In the genomic region with DNA sequence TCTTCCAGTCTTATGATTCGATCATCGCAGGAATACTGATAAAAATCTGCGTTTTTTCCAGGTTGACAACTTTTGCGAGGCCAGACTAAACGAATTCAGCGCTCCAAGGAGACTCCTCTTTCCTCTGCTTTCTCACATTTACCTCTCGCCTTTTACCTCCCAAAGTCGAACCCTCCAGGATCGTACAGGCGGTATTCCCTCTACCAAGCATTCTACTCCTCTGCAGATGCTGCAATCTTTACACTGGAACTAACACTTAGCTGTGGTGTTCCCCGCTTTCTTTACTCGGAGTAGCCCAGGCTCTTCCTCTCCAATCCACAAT, we compare ENCODE assay signal across 7 cellular contexts. TPM values are rescaled to one million over a fixed set of nuclear protein-coding genes. Genes with fewer than 3 reads are reported as not detected.
DNase-seq lines count a peak whose midpoint lies in the region; ATAC-seq lines count a peak whose summit lies in the region.

No MANE protein-coding gene starts in this region.

- no peak for DNase-seq in activated naive CD4-positive, alpha-beta T cell treated with anti-CD3 and anti-CD28 coated beads, Interleukin-2, amount 50 U/mL, for 72 hours (ENCODE audit: low spot score in 2 of 2)
- DNase-seq in iris pigment epithelial cell (ENCODE audit: low read depth) = peak; percentile 3
- no peak for DNase-seq in NCI-H1930 (lab: John Stamatoyannopoulos, UW)

- peaks cover 39 to 47% of the 10 kb centered on the region in 2 donors for H3K36me3 Mint-ChIP-seq in activated naive CD4-positive, alpha-beta T cell treated with anti-CD3 and anti-CD28 coated beads, Interleukin-2, amount 50 U/mL, for 72 hours

- H3K9me3 Mint-ChIP-seq in activated naive CD4-positive, alpha-beta T cell treated with anti-CD3 and anti-CD28 coated beads, Interleukin-2, amount 50 U/mL, for 72 hours = no peaks in the 10 kb centered on the region

- peak overlapping the region; percentile 87 for H3K27ac ChIP-seq in temporal lobe (ENCODE audit: low read depth, low read length)

- H3K27ac Mint-ChIP-seq in activated naive CD4-positive, alpha-beta T cell treated with anti-CD3 and anti-CD28 coated beads, Interleukin-2, amount 50 U/mL, for 72 hours = peak overlapping the region; percentile 99 to 100

- peak; percentile 5 for ATAC-seq in GM19023 (IDR thresholded peaks at IDR 0.05; ENCODE audit: unreplicated experiment)
- peak; percentile 7 for ATAC-seq in HG02981 (IDR thresholded peaks at IDR 0.05; ENCODE audit: unreplicated experiment)
- peak in 1 of 2 donors; percentile 1 for ATAC-seq in activated naive CD4-positive, alpha-beta T cell treated with anti-CD3 and anti-CD28 coated beads, Interleukin-2, amount 50 U/mL, for 72 hours
- no peak for ATAC-seq in HG03039 (IDR thresholded peaks at IDR 0.05; ENCODE audit: unreplicated experiment)

RNA-seq across cellular contexts. Expression of gene NUDT5, which starts 0.4 kb away (rescaled TPM):
- 100 to 1,000 TPM; 102 to 126 TPM for total RNA-seq in activated naive CD4-positive, alpha-beta T cell treated with anti-CD3 and anti-CD28 coated beads, Interleukin-2, amount 50 U/mL, for 72 hours
- total RNA-seq in temporal lobe = 16.5 TPM

RNA-seq across cellular contexts. Expression of gene CDC123, which starts 0.7 kb away (rescaled TPM):
- total RNA-seq in activated naive CD4-positive, alpha-beta T cell treated with anti-CD3 and anti-CD28 coated beads, Interleukin-2, amount 50 U/mL, for 72 hours = 100 to 1,000 TPM; 116 to 127 TPM
- total RNA-seq in temporal lobe = 93.9 TPM
